ENCODE assay signal across 8 cellular contexts in genomic region chr3:57544181-57545125, GRCh38. TPM values are rescaled to one million over a fixed set of nuclear protein-coding genes. Genes with fewer than 3 reads are reported as not detected.
A peak's percentile ranks its signal among the peaks of the same experiment; 100 is the strongest.
DNase-seq lines count a peak whose midpoint lies in the region; ATAC-seq and TF ChIP-seq lines count a peak whose summit lies in the region.

DNAH12 (minus strand) TSS chr3:57544344; CDS start chr3:57542870, 1,474 bp downstream.

- TF ChIP-seq CTCF in fibroblast of mammary gland (conservative IDR thresholded peaks at IDR 0.05; ENCODE audit: control insufficient read depth, insufficient read depth, low read depth, low read length), result no peak

- peak within 1 kb of the TSS; percentile 24 for H3K4me3 ChIP-seq in fibroblast of mammary gland (ENCODE audit: control insufficient read depth, low read depth, low read length)

- no peak for ATAC-seq in GM19351 (IDR thresholded peaks at IDR 0.05; ENCODE audit: unreplicated experiment)
- no peak for ATAC-seq in HG02840 (IDR thresholded peaks at IDR 0.05; ENCODE audit: low FRiP score, unreplicated experiment)

- DNase-seq in COLO829 (ENCODE audit: low spot score) (peak; percentile 18), HT-29 (ENCODE audit: low spot score) (peak; percentile 72), RPMI7951 (ENCODE audit: low read depth) (peak; percentile 49), fibroblast of mammary gland (ENCODE audit: low read depth) (peak; percentile 17), pons (ENCODE audit: low spot score) (peak; percentile 24), RPMI8226 (no peak)

RNA-seq across cellular contexts. Expression of gene DNAH12, which starts in this region (rescaled TPM):
- total RNA-seq in HT-29 (2014; rRNA removed; shearing (Covaris generic)), result 0.05 TPM in 1 of 2 replicates, not detected in the other
- total RNA-seq in RPMI7951 (2014; rRNA removed; shearing (Covaris generic)), result 0.49 and 1.6 TPM in 2 replicates

Comparison
In these comparisons a context has a peak if more than half of its experiments do, and no peak if none do; other contexts are left out.
1. Peak in DNase-seq in HT-29; RNA of the gene not detected or under 1 TPM.